1 cellular context compared by ENCODE assay signal in genomic region chr19:14496029-14496848, GRCh38.
TF ChIP-seq lines count a peak whose summit lies in the region.

A gene with protein sequence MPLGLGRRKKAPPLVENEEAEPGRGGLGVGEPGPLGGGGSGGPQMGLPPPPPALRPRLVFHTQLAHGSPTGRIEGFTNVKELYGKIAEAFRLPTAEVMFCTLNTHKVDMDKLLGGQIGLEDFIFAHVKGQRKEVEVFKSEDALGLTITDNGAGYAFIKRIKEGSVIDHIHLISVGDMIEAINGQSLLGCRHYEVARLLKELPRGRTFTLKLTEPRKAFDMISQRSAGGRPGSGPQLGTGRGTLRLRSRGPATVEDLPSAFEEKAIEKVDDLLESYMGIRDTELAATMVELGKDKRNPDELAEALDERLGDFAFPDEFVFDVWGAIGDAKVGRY (minus strand): TSS chr19:14496127. CDS start chr19:14482976, 13,151 bp downstream.

TF ChIP-seq in HepG2, 621 proteins besides CTCF, POLR2A, EP300 and RAD21 (continued from another document and continues in another):
- TF ChIP-seq HMGA1 (CRISPR knock-in tag; conservative IDR thresholded peaks at IDR 0.05): no peak
- TF ChIP-seq NAIF1 (CRISPR knock-in tag; IDR thresholded peaks at IDR 0.05; ENCODE audit: borderline replicate concordance): no peak
- TF ChIP-seq TAF1 (CRISPR knock-in tag; IDR thresholded peaks at IDR 0.05): peak; percentile 13; the same call in 1 of the 2 replicates
- TF ChIP-seq ZNF281 (CRISPR knock-in tag; IDR thresholded peaks at IDR 0.05; ENCODE audit: borderline replicate concordance): no peak
- TF ChIP-seq ZNF12 (CRISPR knock-in tag; IDR thresholded peaks at IDR 0.05): peak; percentile 32; the same call in 1 of the 2 replicates
- TF ChIP-seq SALL1 (CRISPR knock-in tag; IDR thresholded peaks at IDR 0.05): peak; percentile 88
- TF ChIP-seq EEA1 (CRISPR knock-in tag; IDR thresholded peaks at IDR 0.05; ENCODE audit: borderline replicate concordance): no peak
- no peak for TF ChIP-seq MED13 (CRISPR knock-in tag; IDR thresholded peaks at IDR 0.05)
- TF ChIP-seq FOXK1 (CRISPR knock-in tag; IDR thresholded peaks at IDR 0.05; ENCODE audit: borderline replicate concordance, low read depth): peak; percentile 79
- TF ChIP-seq, protein P1, sequence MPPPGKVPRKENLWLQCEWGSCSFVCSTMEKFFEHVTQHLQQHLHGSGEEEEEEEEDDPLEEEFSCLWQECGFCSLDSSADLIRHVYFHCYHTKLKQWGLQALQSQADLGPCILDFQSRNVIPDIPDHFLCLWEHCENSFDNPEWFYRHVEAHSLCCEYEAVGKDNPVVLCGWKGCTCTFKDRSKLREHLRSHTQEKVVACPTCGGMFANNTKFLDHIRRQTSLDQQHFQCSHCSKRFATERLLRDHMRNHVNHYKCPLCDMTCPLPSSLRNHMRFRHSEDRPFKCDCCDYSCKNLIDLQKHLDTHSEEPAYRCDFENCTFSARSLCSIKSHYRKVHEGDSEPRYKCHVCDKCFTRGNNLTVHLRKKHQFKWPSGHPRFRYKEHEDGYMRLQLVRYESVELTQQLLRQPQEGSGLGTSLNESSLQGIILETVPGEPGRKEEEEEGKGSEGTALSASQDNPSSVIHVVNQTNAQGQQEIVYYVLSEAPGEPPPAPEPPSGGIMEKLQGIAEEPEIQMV (CRISPR knock-in tag; IDR thresholded peaks at IDR 0.05; ENCODE audit: low read depth): peak; percentile 94; the same call in 1 of the 2 replicates
- TF ChIP-seq TGIF2 (CRISPR knock-in tag; IDR thresholded peaks at IDR 0.05): peak; percentile 64; the same call in 1 of the 2 replicates
- no peak for TF ChIP-seq ZNF646 (CRISPR knock-in tag; IDR thresholded peaks at IDR 0.05)
- no peak for TF ChIP-seq STAT5B (CRISPR knock-in tag; IDR thresholded peaks at IDR 0.05)
- TF ChIP-seq ZNF773 (CRISPR knock-in tag; IDR thresholded peaks at IDR 0.05; ENCODE audit: borderline replicate concordance): no peak
- peak; percentile 98 for TF ChIP-seq TEAD3 (CRISPR knock-in tag; optimal IDR thresholded peaks at IDR 0.05; ENCODE audit: borderline replicate concordance)
- TF ChIP-seq SAFB2 (CRISPR knock-in tag; IDR thresholded peaks at IDR 0.05; ENCODE audit: borderline replicate concordance, low read depth): no peak; the same call in 1 of the 2 replicates
- TF ChIP-seq ZBTB42 (CRISPR knock-in tag; IDR thresholded peaks at IDR 0.05): no peak
- no peak for TF ChIP-seq CBX5 (CRISPR knock-in tag; IDR thresholded peaks at IDR 0.05; ENCODE audit: borderline replicate concordance)
- peak; percentile 45; the same call in 1 of the 2 replicates for TF ChIP-seq MED1 (CRISPR knock-in tag; IDR thresholded peaks at IDR 0.05)
- no peak for TF ChIP-seq HCFC1 (IDR thresholded peaks at IDR 0.05; ENCODE audit: low read depth, low read length)
- TF ChIP-seq PATZ1 (CRISPR knock-in tag; IDR thresholded peaks at IDR 0.05): peak; percentile 77
- peak; percentile 56 for TF ChIP-seq FOSL2 (CRISPR knock-in tag; IDR thresholded peaks at IDR 0.05)
- no peak for TF ChIP-seq ZNF557 (CRISPR knock-in tag; IDR thresholded peaks at IDR 0.05)
- no peak for TF ChIP-seq ZNF552 (CRISPR knock-in tag; IDR thresholded peaks at IDR 0.05; ENCODE audit: borderline replicate concordance)
- no peak for TF ChIP-seq ZNF3 (CRISPR knock-in tag; IDR thresholded peaks at IDR 0.05)
- no peak for TF ChIP-seq GRHL1 (CRISPR knock-in tag; conservative IDR thresholded peaks at IDR 0.05)
- TF ChIP-seq TBP (CRISPR knock-in tag; IDR thresholded peaks at IDR 0.05): no peak
- peak; percentile 73; the same call in 1 of the 2 replicates for TF ChIP-seq ZNF614 (CRISPR knock-in tag; IDR thresholded peaks at IDR 0.05; ENCODE audit: borderline replicate concordance)
- TF ChIP-seq ZBTB43 (CRISPR knock-in tag; conservative IDR thresholded peaks at IDR 0.05): 0 out of 2 replicates have a peak, but pooled peaks have one; percentile 35
- peak; percentile 68 for TF ChIP-seq RFX5 (IDR thresholded peaks at IDR 0.05; ENCODE audit: low read depth, low read length)
- TF ChIP-seq, protein P2, sequence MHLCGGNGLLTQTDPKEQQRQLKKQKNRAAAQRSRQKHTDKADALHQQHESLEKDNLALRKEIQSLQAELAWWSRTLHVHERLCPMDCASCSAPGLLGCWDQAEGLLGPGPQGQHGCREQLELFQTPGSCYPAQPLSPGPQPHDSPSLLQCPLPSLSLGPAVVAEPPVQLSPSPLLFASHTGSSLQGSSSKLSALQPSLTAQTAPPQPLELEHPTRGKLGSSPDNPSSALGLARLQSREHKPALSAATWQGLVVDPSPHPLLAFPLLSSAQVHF (CRISPR knock-in tag; IDR thresholded peaks at IDR 0.05): 0 out of 2 replicates have a peak, but pooled peaks have one; percentile 49
- no peak for TF ChIP-seq MATR3 (CRISPR knock-in tag; IDR thresholded peaks at IDR 0.05)
- TF ChIP-seq ZNF776 (CRISPR knock-in tag; IDR thresholded peaks at IDR 0.05): no peak
- no peak for TF ChIP-seq PAX8 (CRISPR knock-in tag; IDR thresholded peaks at IDR 0.05; ENCODE audit: borderline replicate concordance)
- no peak for TF ChIP-seq MAFG (CRISPR knock-in tag; IDR thresholded peaks at IDR 0.05)
- TF ChIP-seq ZNF792 (CRISPR knock-in tag; IDR thresholded peaks at IDR 0.05): peak; percentile 48; the same call in 1 of the 2 replicates
- TF ChIP-seq SMAD1 (CRISPR knock-in tag; IDR thresholded peaks at IDR 0.05; ENCODE audit: borderline replicate concordance, low read depth): 0 out of 2 replicates have a peak, but pooled peaks have one; percentile 88
- TF ChIP-seq ZFP36L2 (CRISPR knock-in tag; IDR thresholded peaks at IDR 0.05): no peak
- TF ChIP-seq TP53 (CRISPR knock-in tag; conservative IDR thresholded peaks at IDR 0.05): no peak
- TF ChIP-seq FOXO1 (CRISPR knock-in tag; IDR thresholded peaks at IDR 0.05): peak; percentile 32; the same call in 1 of the 2 replicates
